8 cellular contexts compared by ENCODE assay signal in the genomic region with DNA sequence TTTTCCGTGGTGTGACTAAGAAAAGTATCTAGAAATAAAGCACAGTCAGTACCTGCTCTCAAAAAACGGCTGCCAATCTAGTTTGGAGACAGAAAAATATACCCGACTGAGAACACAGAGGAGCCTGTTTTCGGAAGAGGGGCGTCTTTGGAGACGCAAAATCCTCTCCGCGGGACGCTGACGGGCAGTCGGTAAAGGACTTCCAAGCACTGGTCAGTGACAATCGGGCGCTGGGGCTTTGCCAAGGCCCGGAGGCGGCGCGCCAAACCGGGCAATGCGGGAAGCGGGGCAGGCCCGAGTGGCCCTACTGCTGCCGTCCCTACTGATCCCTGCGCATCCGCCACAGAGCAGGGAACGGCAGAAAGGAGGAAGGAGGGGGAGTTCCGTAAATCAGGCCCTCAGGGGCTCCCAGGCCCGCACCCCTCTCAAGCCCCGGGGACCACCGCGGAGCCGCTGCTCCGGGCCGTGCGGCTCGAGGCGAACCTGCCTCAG. TPM values are rescaled to one million over a fixed set of nuclear protein-coding genes. Genes with fewer than 3 reads are reported as not detected.
DNase-seq lines count a peak whose midpoint lies in the region; ATAC-seq and TF ChIP-seq lines count a peak whose summit lies in the region.

No MANE protein-coding gene starts in this region.

- WGBS in liver = under 1% methylated on average over 36 of the region's 36 CpGs

- H3K4me1 ChIP-seq in liver (ENCODE audit: control insufficient read depth in 4 of 4, insufficient read depth in 4 of 4, low read length in 3 of 4) = peaks cover 0 to 20% (median 2%) of the 10 kb centered on the region in 4 donors
- H3K4me1 ChIP-seq in subcutaneous abdominal adipose tissue (ENCODE audit: control insufficient read depth in 5 of 5, insufficient read depth in 5 of 5, low read length in 5 of 5) = peaks cover 0 to 27% (median 21%) of the 10 kb centered on the region in 5 donors

- DNase-seq in stimulated activated CD4-positive, alpha-beta T cell treated with anti-CD3 and anti-CD28 coated beads, Interleukin-12 subunit alpha, Interleukin-12 subunit beta, amount 100 ng/mL, for 4 hours = peak; percentile 37
- no peak for DNase-seq in stimulated activated CD4-positive, alpha-beta T cell treated with anti-CD3 and anti-CD28 coated beads, Interleukin-1b, Interleukin-23, amount 100 ng/mL, for 48 hours
- DNase-seq in RPMI8226 (peak; percentile 19), dermis blood vessel endothelial cell (peak; percentile 66)
- no peak for DNase-seq in activated effector memory CD4-positive, alpha-beta T cell treated with anti-CD3 and anti-CD28 coated beads, Interleukin-2, amount 50 U/mL, for 16 hours

- ATAC-seq in HG03025 (IDR thresholded peaks at IDR 0.05; ENCODE audit: low FRiP score, unreplicated experiment) = peak; percentile 18

- peaks cover 0 to 7% (median 3%) of the 10 kb centered on the region in 4 donors for H3K36me3 ChIP-seq in liver (ENCODE audit: control insufficient read depth in 4 of 4, insufficient read depth in 3 of 4, low read depth in 1 of 4, low read length in 3 of 4)
- peaks cover 0 to 11% (median 7%) of the 10 kb centered on the region in 5 donors for H3K36me3 ChIP-seq in subcutaneous abdominal adipose tissue (ENCODE audit: control insufficient read depth in 5 of 5, insufficient read depth in 5 of 5, low read length in 5 of 5)

- peak in 1 of 2 donors; percentile 2 for TF ChIP-seq RAD21 in liver (IDR thresholded peaks at IDR 0.05)

- H3K9me3 ChIP-seq in liver (ENCODE audit: control insufficient read depth in 4 of 4, low read length in 3 of 4) = no peaks in the 10 kb centered on the region
- no peaks in the 10 kb centered on the region for H3K9me3 ChIP-seq in subcutaneous abdominal adipose tissue (ENCODE audit: control insufficient read depth in 5 of 5, low read length in 5 of 5)

- H3K27me3 ChIP-seq in liver (ENCODE audit: control insufficient read depth in 4 of 4, insufficient read depth in 4 of 4, low read length in 3 of 4) = no peaks in the 10 kb centered on the region
- H3K27me3 ChIP-seq in subcutaneous abdominal adipose tissue (ENCODE audit: control insufficient read depth in 5 of 5, insufficient read depth in 4 of 5, low read length in 5 of 5) = no peaks in the 10 kb centered on the region

- no peak for TF ChIP-seq CTCF in liver (IDR thresholded peaks at IDR 0.05; ENCODE audit: low read depth, low read length, missing input control)

- H3K9ac ChIP-seq in liver (ENCODE audit: low read depth in 1 of 2, low read length in 2 of 2) (peak overlapping the region; percentile 87 to 98), subcutaneous abdominal adipose tissue (ENCODE audit: low read length in 5 of 5) (peak overlapping the region; percentile 63 to 99 (median 96))

- H3K4me3 ChIP-seq in liver (ENCODE audit: low read depth in 1 of 3, low read length in 3 of 3) = peak overlapping the region; percentile 88 to 95 (median 92)
- peak overlapping the region; percentile 72 to 90 (median 85) for H3K4me3 ChIP-seq in subcutaneous abdominal adipose tissue (ENCODE audit: low read depth in 1 of 5, low read length in 5 of 5)

- H3K27ac ChIP-seq in liver (ENCODE audit: low read depth in 1 of 2, low read length in 2 of 2) (peak overlapping the region; percentile 98 to 99), subcutaneous abdominal adipose tissue (ENCODE audit: low read depth, low read length) (peak overlapping the region; percentile 91)

TF ChIP-seq in liver, 16 proteins besides CTCF, POLR2A, EP300 and RAD21:
- TF ChIP-seq, protein P1, sequence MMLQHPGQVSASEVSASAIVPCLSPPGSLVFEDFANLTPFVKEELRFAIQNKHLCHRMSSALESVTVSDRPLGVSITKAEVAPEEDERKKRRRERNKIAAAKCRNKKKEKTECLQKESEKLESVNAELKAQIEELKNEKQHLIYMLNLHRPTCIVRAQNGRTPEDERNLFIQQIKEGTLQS (IDR thresholded peaks at IDR 0.05) = no peak
- TF ChIP-seq HNF4A (conservative IDR thresholded peaks at IDR 0.05) (no peak), JUND (IDR thresholded peaks at IDR 0.05) (no peak), HNF4G (IDR thresholded peaks at IDR 0.05) (no peak), SP1 (IDR thresholded peaks at IDR 0.05) (no peak), FOXA2 (IDR thresholded peaks at IDR 0.05) (no peak), TAF1 (conservative IDR thresholded peaks at IDR 0.05) (no peak), FOXA1 (IDR thresholded peaks at IDR 0.05) (no peak), YY1 (IDR thresholded peaks at IDR 0.05) (no peak), RXRA (IDR thresholded peaks at IDR 0.05) (no peak)
- TF ChIP-seq, protein P2, sequence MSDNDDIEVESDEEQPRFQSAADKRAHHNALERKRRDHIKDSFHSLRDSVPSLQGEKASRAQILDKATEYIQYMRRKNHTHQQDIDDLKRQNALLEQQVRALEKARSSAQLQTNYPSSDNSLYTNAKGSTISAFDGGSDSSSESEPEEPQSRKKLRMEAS (IDR thresholded peaks at IDR 0.05) = no peak
TF ChIP-seq in liver: peak in this region for 0.

RNA-seq across cellular contexts. Expression of a gene that starts 0.6 kb away (rescaled TPM):
- total RNA-seq in dermis blood vessel endothelial cell (37.8 and 44.6 TPM in 2 replicates), liver (10 to 100 TPM; 11.5 to 13.0 TPM)
- 1 to 10 TPM; 2.7 to 3.3 TPM for polyA plus RNA-seq in liver

RNA-seq across cellular contexts. Expression of a gene that starts 59.6 kb away (rescaled TPM):
- total RNA-seq in dermis blood vessel endothelial cell (12.3 and 16.8 TPM in 2 replicates), liver (10 to 100 TPM; 11.1 to 14.1 TPM)
- polyA plus RNA-seq in liver = 1 to 10 TPM; 2.9 to 3.0 TPM

Comparison
In these comparisons a context has a peak if more than half of its experiments do, and no peak if none do; other contexts are left out.
1. DNase-seq: peak in stimulated activated CD4-positive, alpha-beta T cell treated with anti-CD3 and anti-CD28 coated beads, Interleukin-12 subunit alpha, Interleukin-12 subunit beta, amount 100 ng/mL, for 4 hours (single experiment), RPMI8226 (single experiment) and dermis blood vessel endothelial cell (single experiment); none in stimulated activated CD4-positive, alpha-beta T cell treated with anti-CD3 and anti-CD28 coated beads, Interleukin-1b, Interleukin-23, amount 100 ng/mL, for 48 hours (single experiment) and activated effector memory CD4-positive, alpha-beta T cell treated with anti-CD3 and anti-CD28 coated beads, Interleukin-2, amount 50 U/mL, for 16 hours (single experiment).